ENCODE assay signal across 1 cellular context in genomic region chr12:110590806-110591326, GRCh38.
TF ChIP-seq lines count a peak whose summit lies in the region.

No MANE protein-coding gene starts in this region.

TF ChIP-seq in H1, 55 proteins besides CTCF, POLR2A, EP300 and RAD21:
- TF ChIP-seq CTBP2 (IDR thresholded peaks at IDR 0.05; ENCODE audit: borderline replicate concordance, insufficient read depth, insufficient read length, low read length) (no peak), KDM1A (IDR thresholded peaks at IDR 0.05; ENCODE audit: borderline replicate concordance, low read length) (no peak), SUZ12 (IDR thresholded peaks at IDR 0.05; ENCODE audit: low read length) (no peak), RBBP5 (IDR thresholded peaks at IDR 0.05; ENCODE audit: borderline replicate concordance, low read depth, low read length) (no peak), NRF1 (IDR thresholded peaks at IDR 0.05; ENCODE audit: low read depth, low read length) (no peak), ZNF274 (IDR thresholded peaks at IDR 0.05; ENCODE audit: borderline replicate concordance, extremely low read depth, low read length) (no peak), GTF2F1 (IDR thresholded peaks at IDR 0.05; ENCODE audit: borderline replicate concordance, low read depth, low read length) (no peak), CHD2 (IDR thresholded peaks at IDR 0.05; ENCODE audit: low read length) (no peak), RNF2 (IDR thresholded peaks at IDR 0.05; ENCODE audit: borderline replicate concordance, low read depth, low read length, missing control alignments, poor library complexity, severe bottlenecking) (no peak), SRF (IDR thresholded peaks at IDR 0.05; ENCODE audit: low read depth, low read length) (no peak), RFX5 (IDR thresholded peaks at IDR 0.05; ENCODE audit: borderline replicate concordance, low read depth, low read length) (no peak), SP4 (IDR thresholded peaks at IDR 0.05; ENCODE audit: low read length) (no peak)
- TF ChIP-seq, protein P1, sequence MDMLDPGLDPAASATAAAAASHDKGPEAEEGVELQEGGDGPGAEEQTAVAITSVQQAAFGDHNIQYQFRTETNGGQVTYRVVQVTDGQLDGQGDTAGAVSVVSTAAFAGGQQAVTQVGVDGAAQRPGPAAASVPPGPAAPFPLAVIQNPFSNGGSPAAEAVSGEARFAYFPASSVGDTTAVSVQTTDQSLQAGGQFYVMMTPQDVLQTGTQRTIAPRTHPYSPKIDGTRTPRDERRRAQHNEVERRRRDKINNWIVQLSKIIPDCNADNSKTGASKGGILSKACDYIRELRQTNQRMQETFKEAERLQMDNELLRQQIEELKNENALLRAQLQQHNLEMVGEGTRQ (IDR thresholded peaks at IDR 0.05; ENCODE audit: low read length), result no peak
- TF ChIP-seq, protein P2, sequence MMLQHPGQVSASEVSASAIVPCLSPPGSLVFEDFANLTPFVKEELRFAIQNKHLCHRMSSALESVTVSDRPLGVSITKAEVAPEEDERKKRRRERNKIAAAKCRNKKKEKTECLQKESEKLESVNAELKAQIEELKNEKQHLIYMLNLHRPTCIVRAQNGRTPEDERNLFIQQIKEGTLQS (IDR thresholded peaks at IDR 0.05; ENCODE audit: insufficient read depth, low read depth, low read length), result no peak
- TF ChIP-seq, protein P3, sequence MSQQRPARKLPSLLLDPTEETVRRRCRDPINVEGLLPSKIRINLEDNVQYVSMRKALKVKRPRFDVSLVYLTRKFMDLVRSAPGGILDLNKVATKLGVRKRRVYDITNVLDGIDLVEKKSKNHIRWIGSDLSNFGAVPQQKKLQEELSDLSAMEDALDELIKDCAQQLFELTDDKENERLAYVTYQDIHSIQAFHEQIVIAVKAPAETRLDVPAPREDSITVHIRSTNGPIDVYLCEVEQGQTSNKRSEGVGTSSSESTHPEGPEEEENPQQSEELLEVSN (IDR thresholded peaks at IDR 0.05), result no peak
